Comparison of ENCODE assay signal across 32 cellular contexts in the genomic region with DNA sequence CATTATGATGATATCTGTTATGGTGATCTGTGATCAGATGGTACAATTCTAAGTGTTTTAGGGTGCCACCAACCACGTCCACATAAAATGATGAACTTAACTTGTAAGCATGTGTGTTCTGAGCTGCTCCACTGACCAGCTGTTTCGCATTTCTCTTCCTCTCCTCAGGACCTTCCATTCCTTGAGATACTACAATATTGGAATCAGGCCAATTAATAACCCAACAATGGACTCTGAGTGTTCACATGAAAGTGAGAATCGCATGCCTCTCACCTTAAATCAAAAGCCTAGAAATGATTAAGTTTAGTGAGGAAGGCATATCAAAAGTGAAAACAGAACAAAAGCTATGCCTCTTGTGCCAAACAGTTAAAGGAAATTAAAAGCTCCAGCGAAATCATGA.
"Had no signal": no experiment of that assay in that cellular context is flagged by ENCODE, and none has a peak within 500 bp of the region (broad histone marks: within the 10 kb centered on the region; RNA-seq: fewer than 3 reads in every experiment).

No MANE protein-coding gene starts in this region.

- H3K4me3 ChIP-seq: adrenal gland, body of pancreas, breast epithelium had no signal

- H3K9me3 ChIP-seq: adrenal gland, body of pancreas had no signal

- H3K4me1 Mint-ChIP-seq: activated B cell treated with CpG ODN at 0.5 μM for 24 hours had no signal

- H3K27ac ChIP-seq: adrenal gland, body of pancreas, brain microvascular endothelial cell, breast epithelium, VCaP had no signal

- H3K9me3 Mint-ChIP-seq: activated CD4-positive, alpha-beta memory T cell treated with anti-CD3 and anti-CD28 coated beads, Interleukin-2, amount 10 ng/mL, durations not matched to agents 7 days and 5 days; activated naive CD4-positive, alpha-beta T cell treated with anti-CD3 and anti-CD28 coated beads for 36 hours; activated naive CD4-positive, alpha-beta T cell treated with anti-CD3 and anti-CD28 coated beads, Interleukin-2, amount 50 U/mL, for 72 hours; activated naive CD8-positive, alpha-beta T cell treated with anti-CD3 and anti-CD28 coated beads for 36 hours; activated T-cell treated with anti-CD3 and anti-CD28 coated beads, Interleukin-2, amount 50 U/mL, for 24 hours; T-helper 1 cell treated with Interleukin-12 subunit alpha and Interleukin-12 subunit beta and Interleukin-4 antibody, amounts not matched to agents 30 μg/mL and 1 μg/mL, for 36 hours had no signal

- H3K27me3 ChIP-seq: adrenal gland, body of pancreas, brain microvascular endothelial cell, breast epithelium had no signal

- H3K36me3 ChIP-seq: adrenal gland, brain microvascular endothelial cell, breast epithelium had no signal

- H3K4me1 ChIP-seq: adrenal gland, breast epithelium had no signal

- ATAC-seq: activated CD8-positive, alpha-beta T cell treated with anti-CD3 and anti-CD28 coated beads, Interleukin-2, amount 10 ng/mL, durations not matched to agents 7 days and 5 days; body of pancreas had no signal

- H3K4me3 Mint-ChIP-seq: activated B cell treated with CpG ODN at 0.5 μM for 24 hours; activated CD4-positive, alpha-beta memory T cell treated with anti-CD3 and anti-CD28 coated beads, Interleukin-2, amount 10 ng/mL, durations not matched to agents 7 days and 5 days; activated CD4-positive, alpha-beta T cell treated with anti-CD3 and anti-CD28 coated beads, Interleukin-2, amount 10 ng/mL, durations not matched to agents 7 days and 5 days; activated CD8-positive, alpha-beta T cell treated with anti-CD3 and anti-CD28 coated beads, Interleukin-2, amount 10 ng/mL, durations not matched to agents 7 days and 5 days; activated naive CD4-positive, alpha-beta T cell treated with anti-CD3 and anti-CD28 coated beads for 36 hours; activated naive CD8-positive, alpha-beta T cell treated with anti-CD3 and anti-CD28 coated beads for 36 hours; activated T-cell treated with anti-CD3 and anti-CD28 coated beads, Interleukin-2, amount 50 U/mL, for 24 hours; T-helper 1 cell treated with Interleukin-12 subunit alpha and Interleukin-12 subunit beta and Interleukin-4 antibody, amounts not matched to agents 30 μg/mL and 1 μg/mL, for 36 hours; T-helper 2 cell treated with Interferon-gamma antibody and Interleukin-4, amounts not matched to agents 5 μg/mL and 100 μg/mL, for 36 hours had no signal

- DNase-seq: activated B cell treated with CpG ODN at 0.5 μM for 24 hours; activated CD4-positive, alpha-beta memory T cell treated with anti-CD3 and anti-CD28 coated beads, Interleukin-2, amount 10 ng/mL, durations not matched to agents 7 days and 5 days; activated CD4-positive, alpha-beta T cell treated with anti-CD3 and anti-CD28 coated beads for 4 hours; activated CD4-positive, alpha-beta T cell treated with anti-CD3 and anti-CD28 coated beads, Interleukin-2, amount 10 ng/mL, durations not matched to agents 7 days and 5 days; activated CD4-positive, CD25-positive, alpha-beta regulatory T cell treated with anti-CD3 and anti-CD28 coated beads, Interleukin-2, amount 50 U/mL, for 72 hours; activated CD8-positive, alpha-beta memory T cell treated with anti-CD3 and anti-CD28 coated beads for 24 hours; activated CD8-positive, alpha-beta memory T cell treated with anti-CD3 and anti-CD28 coated beads, Interleukin-2, amount 50 U/mL, for 4 hours; activated CD8-positive, alpha-beta T cell treated with anti-CD3 and anti-CD28 coated beads, Interleukin-2, amount 10 ng/mL, durations not matched to agents 7 days and 5 days; activated effector memory CD4-positive, alpha-beta T cell treated with anti-CD3 and anti-CD28 coated beads, Interleukin-2, amount 50 U/mL, for 16 hours; activated gamma-delta T cell treated with Interleukin-2 at 50 U/mL for 16 hours; activated naive CD4-positive, alpha-beta T cell; activated naive CD4-positive, alpha-beta T cell treated with anti-CD3 and anti-CD28 coated beads for 36 hours; activated naive CD4-positive, alpha-beta T cell treated with anti-CD3 and anti-CD28 coated beads, Interleukin-2, amount 50 U/mL, for 16 hours; activated naive CD8-positive, alpha-beta T cell treated with anti-CD3 and anti-CD28 coated beads for 36 hours; activated T-cell treated with anti-CD3 and anti-CD28 coated beads, Interleukin-2, amount 50 U/mL, for 24 hours; activated T-cell treated with anti-CD3 and anti-CD28 coated beads, Interleukin-2, amount 50 U/mL, for 48 hours; adrenal gland; amniotic stem cell; aorta; body of pancreas; brain microvascular endothelial cell; central memory CD4-positive, alpha-beta T cell; T-helper 1 cell; T-helper 9 cell had no signal

- H3K27me3 Mint-ChIP-seq: activated B cell treated with CpG ODN at 0.5 μM for 24 hours; activated CD4-positive, alpha-beta memory T cell treated with anti-CD3 and anti-CD28 coated beads, Interleukin-2, amount 10 ng/mL, durations not matched to agents 7 days and 5 days; activated CD4-positive, alpha-beta T cell treated with anti-CD3 and anti-CD28 coated beads, Interleukin-2, amount 10 ng/mL, durations not matched to agents 7 days and 5 days; activated naive CD8-positive, alpha-beta T cell treated with anti-CD3 and anti-CD28 coated beads for 36 hours; activated T-cell treated with anti-CD3 and anti-CD28 coated beads, Interleukin-2, amount 50 U/mL, for 24 hours had no signal

- FAIRE-seq: astrocyte, colon, TTC549 had no signal

- H3K27ac Mint-ChIP-seq: activated B cell treated with CpG ODN at 0.5 μM for 24 hours; activated CD4-positive, alpha-beta memory T cell treated with anti-CD3 and anti-CD28 coated beads, Interleukin-2, amount 10 ng/mL, durations not matched to agents 7 days and 5 days; activated CD4-positive, alpha-beta T cell treated with anti-CD3 and anti-CD28 coated beads, Interleukin-2, amount 10 ng/mL, durations not matched to agents 7 days and 5 days; activated CD8-positive, alpha-beta T cell treated with anti-CD3 and anti-CD28 coated beads, Interleukin-2, amount 10 ng/mL, durations not matched to agents 7 days and 5 days; activated naive CD4-positive, alpha-beta T cell treated with anti-CD3 and anti-CD28 coated beads for 36 hours; activated naive CD8-positive, alpha-beta T cell treated with anti-CD3 and anti-CD28 coated beads for 36 hours; activated T-cell treated with anti-CD3 and anti-CD28 coated beads, Interleukin-2, amount 50 U/mL, for 24 hours; T-helper 1 cell treated with Interleukin-12 subunit alpha and Interleukin-12 subunit beta and Interleukin-4 antibody, amounts not matched to agents 30 μg/mL and 1 μg/mL, for 36 hours; T-helper 2 cell treated with Interferon-gamma antibody and Interleukin-4, amounts not matched to agents 5 μg/mL and 100 μg/mL, for 36 hours had no signal
